In the genomic region with DNA sequence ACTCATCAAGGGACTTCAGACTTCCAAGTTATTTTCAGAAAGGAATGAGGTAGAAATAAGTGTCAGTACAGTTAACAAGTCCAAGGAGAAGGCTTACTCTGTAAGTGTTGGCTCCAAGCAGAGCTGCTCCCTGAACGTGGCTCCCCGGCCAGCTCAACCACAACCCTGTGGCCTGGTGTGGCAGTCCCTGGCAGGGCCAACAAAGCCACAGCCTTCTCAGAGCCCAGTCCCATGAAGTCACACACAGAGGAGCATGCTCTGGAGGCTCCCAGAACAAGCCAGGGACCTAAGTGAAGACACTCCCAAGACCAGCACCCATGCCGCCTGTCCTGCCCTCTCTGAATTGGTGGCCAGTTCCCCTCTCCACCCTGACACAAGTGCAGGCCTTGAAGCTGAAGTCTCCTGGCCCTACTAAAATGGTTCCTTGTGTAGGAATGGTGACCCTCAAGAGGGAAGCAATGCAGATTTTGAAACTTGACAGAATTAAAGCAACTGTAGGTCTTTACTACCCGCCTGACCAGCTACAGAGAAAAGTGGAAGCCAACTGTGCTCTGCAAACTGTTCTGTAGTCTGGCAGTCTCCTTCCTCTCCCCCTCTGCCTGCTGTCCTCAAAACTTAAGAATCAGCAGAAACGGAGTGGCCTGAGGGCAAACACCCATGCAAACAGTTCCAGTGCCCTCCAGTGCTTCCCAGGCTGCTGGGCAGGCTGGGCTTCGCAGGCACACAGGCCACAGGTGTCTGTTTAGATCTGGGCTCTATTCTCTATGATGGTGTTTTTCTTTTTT, we compare ENCODE assay signal across 20 cellular contexts. TPM values are rescaled to one million over a fixed set of nuclear protein-coding genes. Genes with fewer than 3 reads are reported as not detected.
DNase-seq lines count a peak whose midpoint lies in the region; ATAC-seq and TF ChIP-seq lines count a peak whose summit lies in the region.
"Had no signal": no experiment of that assay in that cellular context is flagged by ENCODE, and none has a peak within 500 bp of the region (broad histone marks: within the 10 kb centered on the region; RNA-seq: fewer than 3 reads in every experiment).

No MANE protein-coding gene starts in this region.

- WGBS in thyroid gland, 2 donors: 86 to 89% methylated on average over 6 of the region's 6 CpGs

- H3K27me3 Mint-ChIP-seq in effector memory CD8-positive, alpha-beta T cell: no peaks in the 10 kb centered on the region
- H3K27me3 Mint-ChIP-seq: activated T-cell treated with anti-CD3 and anti-CD28 coated beads, Interleukin-2, amount 50 U/mL, for 24 hours; CD4-positive, alpha-beta memory T cell; memory B cell had no signal

- intact Hi-C loops in thyroid gland (cut with DNase I): no loop called here

- H3K4me1 ChIP-seq in mucosa of rectum (ENCODE audit: control insufficient read depth in 2 of 2, insufficient read depth in 2 of 2, low read length in 2 of 2): peaks cover 31 to 42% of the 10 kb centered on the region in 2 donors
- H3K4me1 ChIP-seq in thyroid gland: peaks cover 32 to 43% of the 10 kb centered on the region in 2 donors
- H3K4me1 ChIP-seq: HAP-1 had no signal

- H3K4me1 Mint-ChIP-seq in effector memory CD8-positive, alpha-beta T cell (ENCODE audit: low read depth in 2 of 2): peaks cover 0 to 3% of the 10 kb centered on the region in 2 donors
- H3K4me1 Mint-ChIP-seq: CD4-positive, alpha-beta memory T cell had no signal

- H3K36me3 Mint-ChIP-seq in effector memory CD8-positive, alpha-beta T cell (ENCODE audit: insufficient read depth): peaks cover 16% of the 10 kb centered on the region

- peak overlapping the region; percentile 39 to 85 for H3K27ac Mint-ChIP-seq in effector memory CD8-positive, alpha-beta T cell
- H3K27ac Mint-ChIP-seq: activated T-cell treated with anti-CD3 and anti-CD28 coated beads, Interleukin-2, amount 50 U/mL, for 24 hours had no signal

- no peak for ATAC-seq in effector memory CD8-positive, alpha-beta T cell (replicated peaks)
- ATAC-seq in GM18861 (IDR thresholded peaks at IDR 0.05; ENCODE audit: unreplicated experiment) (no peak), GM21447 (IDR thresholded peaks at IDR 0.05; ENCODE audit: unreplicated experiment) (no peak)
- ATAC-seq: activated naive CD4-positive, alpha-beta T cell treated with anti-CD3 and anti-CD28 coated beads, Interleukin-2, amount 50 U/mL, for 72 hours had no signal

- no peak overlapping the region for H3K9ac ChIP-seq in mucosa of rectum (ENCODE audit: low read depth in 1 of 2, low read length in 2 of 2)

- H3K27ac ChIP-seq in mucosa of rectum (ENCODE audit: low read depth in 2 of 2, low read length in 2 of 2): peak overlapping the region; percentile 38 to 94
- H3K27ac ChIP-seq in thyroid gland: peak overlapping the region in 2 of 3 donors; percentile 18 to 20
- H3K27ac ChIP-seq: tibial artery had no signal

- no peak overlapping the region for H3K4me3 Mint-ChIP-seq in effector memory CD8-positive, alpha-beta T cell
- H3K4me3 Mint-ChIP-seq: activated T-cell treated with anti-CD3 and anti-CD28 coated beads, Interleukin-2, amount 50 U/mL, for 24 hours; CD4-positive, alpha-beta memory T cell; memory B cell had no signal

- no peaks in the 10 kb centered on the region for H3K9me3 Mint-ChIP-seq in effector memory CD8-positive, alpha-beta T cell
- H3K9me3 Mint-ChIP-seq: activated naive CD4-positive, alpha-beta T cell treated with anti-CD3 and anti-CD28 coated beads, Interleukin-2, amount 50 U/mL, for 72 hours; activated T-cell treated with anti-CD3 and anti-CD28 coated beads, Interleukin-2, amount 50 U/mL, for 24 hours; CD4-positive, alpha-beta memory T cell; memory B cell had no signal

- H3K9me3 ChIP-seq in mucosa of rectum (ENCODE audit: control insufficient read depth in 2 of 2, low read length in 2 of 2) (no peaks in the 10 kb centered on the region), thyroid gland (no peaks in the 10 kb centered on the region)
- H3K9me3 ChIP-seq: HAP-1, Peyer's patch, tibial artery had no signal

- TF ChIP-seq POLR2A in thyroid gland (IDR thresholded peaks at IDR 0.05): no peak

- H3K36me3 ChIP-seq in mucosa of rectum (ENCODE audit: control insufficient read depth in 2 of 2, insufficient read depth in 2 of 2, low read length in 2 of 2) (peaks cover 3 to 10% of the 10 kb centered on the region in 2 donors), thyroid gland (peaks cover 3 to 19% of the 10 kb centered on the region in 2 donors)

- DNase-seq in NOMO-1 (lab: John Stamatoyannopoulos, UW; ENCODE audit: unreplicated experiment in 2 of 2) (peak; percentile 4 to 7), NOMO-1 treated with DMSO at 0.1 percent for 48 hours (lab: John Stamatoyannopoulos, UW; ENCODE audit: unreplicated experiment) (no peak), thyroid gland (no peak), HPDE6-E6E7 (ENCODE audit: extremely low spot score) (no peak)
- DNase-seq in effector memory CD8-positive, alpha-beta T cell: no peak
- DNase-seq: activated CD4-positive, alpha-beta T cell treated with anti-CD3 and anti-CD28 coated beads, Interleukin-2, amount 50 U/mL, for 4 hours; activated T-cell treated with anti-CD3 and anti-CD28 coated beads, Interleukin-2, amount 50 U/mL, for 24 hours; CD4-positive, alpha-beta memory T cell; KG1; NCI-H2171; NCI-H774; Peyer's patch; SW 1271 had no signal

- no peak for TF ChIP-seq CTCF in thyroid gland (IDR thresholded peaks at IDR 0.05)

- H3K4me3 ChIP-seq in mucosa of rectum (ENCODE audit: low read length in 2 of 2): no peak overlapping the region
- H3K4me3 ChIP-seq in thyroid gland (replicated peaks in 1 of 3): no peak overlapping the region
- H3K4me3 ChIP-seq: HAP-1, Peyer's patch, tibial artery had no signal

- H3K27me3 ChIP-seq in mucosa of rectum (ENCODE audit: control insufficient read depth in 2 of 2, insufficient read depth in 2 of 2, low read length in 2 of 2): no peaks in the 10 kb centered on the region
- H3K27me3 ChIP-seq in thyroid gland: no peaks in the 10 kb centered on the region
- H3K27me3 ChIP-seq: Peyer's patch, tibial artery had no signal

RNA-seq across cellular contexts. Expression of a gene that starts 51.1 kb away (rescaled TPM):
- 10 to 100 TPM; 15.6 to 50.4 (median 26.7) TPM for total RNA-seq in thyroid gland

Comparison
In these comparisons a context has a peak if more than half of its experiments do, and no peak if none do; other contexts are left out.
1. DNase-seq: peak in NOMO-1 (2 of 2); none in NOMO-1 treated with DMSO at 0.1 percent for 48 hours (single experiment), effector memory CD8-positive, alpha-beta T cell (0 of 3), thyroid gland (0 of 2) and HPDE6-E6E7 (single experiment).